Comparison of ENCODE assay signal across 12 cellular contexts in genomic region chr2:188475945-188476344, GRCh38.
DNase-seq lines count a peak whose midpoint lies in the region; ATAC-seq, FAIRE-seq and TF ChIP-seq lines count a peak whose summit lies in the region.
"Had no signal": no experiment of that assay in that cellular context is flagged by ENCODE, and none has a peak within 500 bp of the region (broad histone marks: within the 10 kb centered on the region; RNA-seq: fewer than 3 reads in every experiment).

No MANE protein-coding gene starts in this region.

- no peak for FAIRE-seq in keratinocyte (lab: Jason Lieb, UNC)

- dilution Hi-C loops in keratinocyte (cut with MboI; ENCODE audit: extremely low pct_ligation_motif_present, low sequenced_read_pairs) = no loop called here

- DNase-seq in AG10803 (ENCODE audit: low read depth) (peak; percentile 40), RWPE2 (ENCODE audit: low spot score) (no peak), keratinocyte (ENCODE audit: low read depth, low spot score) (no peak), NCI-H2171 (lab: John Stamatoyannopoulos, UW) (no peak), coronary artery (ENCODE audit: low spot score) (no peak), NCI-H1105 (lab: John Stamatoyannopoulos, UW) (no peak)
- DNase-seq: NCI-H524 treated with DMSO at 0.1 percent for 48 hours had no signal

- H3K9me3 ChIP-seq in RWPE2 (ENCODE audit: severe bottlenecking) = no peaks in the 10 kb centered on the region
- H3K9me3 ChIP-seq in keratinocyte (ENCODE audit: control insufficient read depth, low read depth, low read length) = no peaks in the 10 kb centered on the region
- H3K9me3 ChIP-seq: BLaER1 treated with 17β-estradiol and CSF1 and Interleukin-3, amounts not matched to agents 10 nM and 100 nM; HAP-1 had no signal

- H3K36me3 ChIP-seq in RWPE2 (ENCODE audit: low read depth) (no peaks in the 10 kb centered on the region), keratinocyte (ENCODE audit: control insufficient read depth in 2 of 2, extremely low read depth in 1 of 2, insufficient read depth in 2 of 2, low read length in 2 of 2) (no peaks in the 10 kb centered on the region)
- H3K36me3 ChIP-seq: BLaER1 treated with 17β-estradiol and CSF1 and Interleukin-3, amounts not matched to agents 10 nM and 100 nM; HAP-1 had no signal

- peak; percentile 41 for ATAC-seq in HG02588 (IDR thresholded peaks at IDR 0.05; ENCODE audit: unreplicated experiment)
- peak; percentile 51; the same call in 1 of the 3 replicates for ATAC-seq in RWPE2 (ENCODE audit: low read depth)
- ATAC-seq in HG02870 (IDR thresholded peaks at IDR 0.05; ENCODE audit: unreplicated experiment) = no peak
- ATAC-seq: natural killer cell treated with Interleukin-12 subunit alpha and Interleukin-12 subunit beta and Interleukin-15 and Interleukin-18, amount 100 ng/mL, for 72 hours had no signal

- H3K4me3 ChIP-seq in AG10803 (ENCODE audit: low read length) (no peak overlapping the region), RWPE2 (ENCODE audit: severe bottlenecking) (no peak overlapping the region), keratinocyte (ENCODE audit: control insufficient read depth in 2 of 3, extremely low read depth in 1 of 3, insufficient read depth in 2 of 3, low read depth in 1 of 3, low read length in 3 of 3) (no peak overlapping the region), coronary artery (no peak overlapping the region)
- H3K4me3 ChIP-seq: BLaER1 treated with 17β-estradiol and CSF1 and Interleukin-3, amounts not matched to agents 10 nM and 100 nM; HAP-1 had no signal

- no peak overlapping the region for H3K4me2 ChIP-seq in keratinocyte (ENCODE audit: control insufficient read depth, extremely low read depth, insufficient read depth, low read depth, low read length)
- H3K4me2 ChIP-seq: BLaER1 treated with 17β-estradiol and CSF1 and Interleukin-3, amounts not matched to agents 10 nM and 100 nM had no signal

- no peaks in the 10 kb centered on the region for H3K27me3 ChIP-seq in RWPE2 (ENCODE audit: insufficient read depth, poor library complexity, severe bottlenecking)
- no peaks in the 10 kb centered on the region for H3K27me3 ChIP-seq in keratinocyte (ENCODE audit: control insufficient read depth, extremely low read depth, insufficient read depth, low read length)
- H3K27me3 ChIP-seq: BLaER1 treated with 17β-estradiol and CSF1 and Interleukin-3, amounts not matched to agents 10 nM and 100 nM had no signal

- H3K9me1 ChIP-seq in keratinocyte (ENCODE audit: control insufficient read depth, extremely low read depth, insufficient read depth, low read length) = no peaks in the 10 kb centered on the region

- TF ChIP-seq CTCF in AG10803 (conservative IDR thresholded peaks at IDR 0.05; ENCODE audit: low read length) (no peak), RWPE2 (IDR thresholded peaks at IDR 0.05; ENCODE audit: poor library complexity, severe bottlenecking) (no peak), keratinocyte (optimal IDR thresholded peaks at IDR 0.05 in 1 of 3, IDR thresholded peaks at IDR 0.05 in 1 of 3, conservative IDR thresholded peaks at IDR 0.05 in 1 of 3; ENCODE audit: extremely low read depth in 1 of 3, insufficient read depth in 2 of 3, low read length in 3 of 3) (no peak), coronary artery (IDR thresholded peaks at IDR 0.05) (no peak)

- H2AFZ ChIP-seq in keratinocyte (ENCODE audit: control insufficient read depth, low read length) = peak overlapping the region; percentile 49

- H3K4me1 ChIP-seq in RWPE2 (ENCODE audit: insufficient read depth, poor library complexity, severe bottlenecking) (no peaks in the 10 kb centered on the region), keratinocyte (ENCODE audit: control insufficient read depth, extremely low read depth, insufficient read depth, low read length) (no peaks in the 10 kb centered on the region)
- H3K4me1 ChIP-seq: BLaER1 treated with 17β-estradiol and CSF1 and Interleukin-3, amounts not matched to agents 10 nM and 100 nM had no signal

- H3K9ac ChIP-seq in keratinocyte (ENCODE audit: control insufficient read depth, extremely low read depth, insufficient read depth, low read length) = no peak overlapping the region
- H3K9ac ChIP-seq: BLaER1 treated with 17β-estradiol and CSF1 and Interleukin-3, amounts not matched to agents 10 nM and 100 nM had no signal

- H3K27ac ChIP-seq in RWPE2 (ENCODE audit: poor library complexity, severe bottlenecking) = no peak overlapping the region
- H3K27ac ChIP-seq in keratinocyte (ENCODE audit: control insufficient read depth, insufficient read depth, low read length) = no peak overlapping the region
- no peak overlapping the region for H3K27ac ChIP-seq in coronary artery
- H3K27ac ChIP-seq: BLaER1 treated with 17β-estradiol and CSF1 and Interleukin-3, amounts not matched to agents 10 nM and 100 nM had no signal

- H4K20me1 ChIP-seq in keratinocyte (ENCODE audit: control insufficient read depth, extremely low read depth, insufficient read depth, low read length) = no peaks in the 10 kb centered on the region
- H4K20me1 ChIP-seq: BLaER1 treated with 17β-estradiol and CSF1 and Interleukin-3, amounts not matched to agents 10 nM and 100 nM had no signal

- H3K79me2 ChIP-seq in keratinocyte (ENCODE audit: control insufficient read depth, insufficient read depth, low read length) = no peaks in the 10 kb centered on the region
